Comparison of ENCODE assay signal across 1 cellular context in genomic region chr4:98143001-98143899, GRCh38.
TF ChIP-seq lines count a peak whose summit lies in the region.

STPG2 (minus strand) TSS chr4:98143476.

TF ChIP-seq in HEK293, 187 proteins besides CTCF, POLR2A, EP300 and RAD21 (continued from another document and continues in another):
- no peak for TF ChIP-seq ZNF18 (tag by site-specific recombination; IDR thresholded peaks at IDR 0.05)
- no peak for TF ChIP-seq ZNF223 (tag by site-specific recombination; IDR thresholded peaks at IDR 0.05)
- no peak for TF ChIP-seq ZNF274 (IDR thresholded peaks at IDR 0.05; ENCODE audit: low read length)
- TF ChIP-seq ZNF274 (tag by site-specific recombination; IDR thresholded peaks at IDR 0.05; ENCODE audit: borderline replicate concordance), result no peak
- TF ChIP-seq ZNF133 (tag by site-specific recombination; IDR thresholded peaks at IDR 0.05), result no peak
- 0 out of 2 replicates have a peak, but pooled peaks have one; percentile 22 for TF ChIP-seq ZEB2 (tag by site-specific recombination; IDR thresholded peaks at IDR 0.05)
- no peak for TF ChIP-seq MYNN (tag by site-specific recombination; IDR thresholded peaks at IDR 0.05; ENCODE audit: borderline replicate concordance)
- no peak for TF ChIP-seq PRDM1 (tag by site-specific recombination; IDR thresholded peaks at IDR 0.05)
- TF ChIP-seq HOXD13 (CRISPR knock-in tag; IDR thresholded peaks at IDR 0.05; ENCODE audit: borderline replicate concordance), result no peak
- TF ChIP-seq ZNF121 (tag by site-specific recombination; IDR thresholded peaks at IDR 0.05), result no peak
- TF ChIP-seq ZNF26 (tag by site-specific recombination; IDR thresholded peaks at IDR 0.05), result no peak
- TF ChIP-seq ZNF639 (tag by site-specific recombination; IDR thresholded peaks at IDR 0.05), result no peak
- no peak for TF ChIP-seq ZNF777 (tag by site-specific recombination; IDR thresholded peaks at IDR 0.05; ENCODE audit: borderline replicate concordance)
- no peak for TF ChIP-seq PRDM4 (tag by site-specific recombination; IDR thresholded peaks at IDR 0.05)
- TF ChIP-seq ATF2 (tag by site-specific recombination; IDR thresholded peaks at IDR 0.05; ENCODE audit: low read depth), result no peak
- TF ChIP-seq ZBTB48 (tag by site-specific recombination; IDR thresholded peaks at IDR 0.05), result peak; percentile 45; the same call in 1 of the 2 replicates
- TF ChIP-seq ZNF555 (tag by site-specific recombination; conservative IDR thresholded peaks at IDR 0.05), result no peak
- no peak for TF ChIP-seq ZNF529 (tag by site-specific recombination; IDR thresholded peaks at IDR 0.05; ENCODE audit: insufficient replicate concordance)
- TF ChIP-seq ZSCAN23 (tag by site-specific recombination; IDR thresholded peaks at IDR 0.05), result no peak
- no peak for TF ChIP-seq YY1 (tag by site-specific recombination; IDR thresholded peaks at IDR 0.05)
- no peak for TF ChIP-seq ZNF433 (tag by site-specific recombination; IDR thresholded peaks at IDR 0.05; ENCODE audit: low read depth)
- no peak for TF ChIP-seq ZNF202 (tag by site-specific recombination; IDR thresholded peaks at IDR 0.05; ENCODE audit: borderline replicate concordance)
- no peak for TF ChIP-seq ZNF404 (tag by site-specific recombination; IDR thresholded peaks at IDR 0.05)
- TF ChIP-seq ZNF266 (tag by site-specific recombination; IDR thresholded peaks at IDR 0.05; ENCODE audit: low read depth), result no peak
- no peak for TF ChIP-seq SALL2 (tag by site-specific recombination; IDR thresholded peaks at IDR 0.05; ENCODE audit: borderline replicate concordance)
- 0 out of 2 replicates have a peak, but pooled peaks have one; percentile 28 for TF ChIP-seq ZNF629 (tag by site-specific recombination; IDR thresholded peaks at IDR 0.05)
- TF ChIP-seq BCL6B (tag by site-specific recombination; IDR thresholded peaks at IDR 0.05), result no peak
- no peak for TF ChIP-seq MEIS1 (CRISPR knock-in tag; IDR thresholded peaks at IDR 0.05; ENCODE audit: borderline replicate concordance)
- peak; percentile 68 for TF ChIP-seq ZNF366 (tag by site-specific recombination; conservative IDR thresholded peaks at IDR 0.05)
- no peak for TF ChIP-seq TCF7L2 (IDR thresholded peaks at IDR 0.05; ENCODE audit: borderline replicate concordance, low read depth, low read length)
- TF ChIP-seq GLIS1 (tag by site-specific recombination; IDR thresholded peaks at IDR 0.05), result no peak
- no peak for TF ChIP-seq ZNF146 (tag by site-specific recombination; IDR thresholded peaks at IDR 0.05)
- TF ChIP-seq ZNF138 (tag by site-specific recombination; IDR thresholded peaks at IDR 0.05; ENCODE audit: borderline replicate concordance), result no peak
- TF ChIP-seq PRDM10 (tag by site-specific recombination; IDR thresholded peaks at IDR 0.05), result peak; percentile 31
- no peak for TF ChIP-seq PRDM2 (tag by site-specific recombination; IDR thresholded peaks at IDR 0.05; ENCODE audit: borderline replicate concordance)
- no peak for TF ChIP-seq GLI2 (tag by site-specific recombination; IDR thresholded peaks at IDR 0.05; ENCODE audit: borderline replicate concordance, low read depth)
- TF ChIP-seq ZNF843 (tag by site-specific recombination; IDR thresholded peaks at IDR 0.05), result no peak
- TF ChIP-seq ZFP69B (tag by site-specific recombination; IDR thresholded peaks at IDR 0.05), result no peak
- TF ChIP-seq ZNF140 (tag by site-specific recombination; IDR thresholded peaks at IDR 0.05), result no peak
- TF ChIP-seq BCL11A (tag by site-specific recombination; IDR thresholded peaks at IDR 0.05; ENCODE audit: low read depth), result no peak
